Comparison of ENCODE assay signal across 22 cellular contexts in genomic region chr15:39396979-39397615, GRCh38.
A peak's percentile ranks its signal among the peaks of the same experiment; 100 is the strongest.
DNase-seq lines count a peak whose midpoint lies in the region; ATAC-seq and TF ChIP-seq lines count a peak whose summit lies in the region.
"Had no signal": no experiment of that assay in that cellular context is flagged by ENCODE, and none has a peak within 500 bp of the region (broad histone marks: within the 10 kb centered on the region; RNA-seq: fewer than 3 reads in every experiment).

No MANE protein-coding gene starts in this region.

- H3K4me3 ChIP-seq in choroid plexus epithelial cell (ENCODE audit: low read depth, low read length) (no peak overlapping the region), upper lobe of left lung (no peak overlapping the region), left ventricle myocardium inferior (no peak overlapping the region)
- H3K4me3 ChIP-seq: body of pancreas, GM12878, prostate gland, testis had no signal

- TF ChIP-seq POLR2A in upper lobe of left lung (IDR thresholded peaks at IDR 0.05), result peak in 1 of 4 donors; percentile 8

- H3K4me1 ChIP-seq in upper lobe of left lung (no peaks in the 10 kb centered on the region), left ventricle myocardium inferior (no peaks in the 10 kb centered on the region)
- H3K4me1 ChIP-seq: prostate gland, testis had no signal

- TF ChIP-seq CTCF in choroid plexus epithelial cell (conservative IDR thresholded peaks at IDR 0.05; ENCODE audit: low read depth, low read length), result no peak
- TF ChIP-seq CTCF in upper lobe of left lung (IDR thresholded peaks at IDR 0.05), result no peak
- no peak for TF ChIP-seq CTCF in left ventricle myocardium inferior (IDR thresholded peaks at IDR 0.05; ENCODE audit: borderline replicate concordance)

- intact Hi-C loops in left ventricle myocardium inferior (cut with micrococcal nuclease), result no loop called here

- WGBS in upper lobe of left lung, 2 donors, result 62 to 84% methylated on average over 8 of the region's 8 CpGs

- TF ChIP-seq EP300 in upper lobe of left lung (IDR thresholded peaks at IDR 0.05), result peak; percentile 78 to 84 (median 80)

- DNase-seq in Kasumi-1 (lab: John Stamatoyannopoulos, UW), result peak; percentile 51 to 64
- DNase-seq in SIG-M5 (lab: John Stamatoyannopoulos, UW), result peak; percentile 14
- peak; percentile 73 for DNase-seq in choroid plexus epithelial cell (ENCODE audit: low read depth)
- peak in 1 of 2 donors; percentile 72 for DNase-seq in upper lobe of left lung
- DNase-seq in left ventricle myocardium inferior, result no peak
- no peak for DNase-seq in NCI-H2227 (lab: John Stamatoyannopoulos, UW; ENCODE audit: unreplicated experiment)
- DNase-seq: activated CD4-positive, alpha-beta T cell treated with anti-CD3 and anti-CD28 coated beads, Interleukin-2, amount 10 ng/mL, durations not matched to agents 24 days and 14 days; activated CD8-positive, alpha-beta memory T cell treated with anti-CD3 and anti-CD28 coated beads, Interleukin-2, amount 10 ng/mL, durations not matched to agents 7 days and 5 days; activated naive CD8-positive, alpha-beta T cell treated with anti-CD3 and anti-CD28 coated beads, Interleukin-2, amount 10 ng/mL, durations not matched to agents 7 days and 5 days; DMS79; effector CD4-positive, alpha-beta T cell; HCEC 1CT; NCI-H1105 treated with DMSO at 0.1 percent for 48 hours; NCI-H2081; NCI-H510A; stimulated activated CD4-positive, alpha-beta T cell treated with anti-CD3 and anti-CD28 coated beads, Interleukin-2, amount 100 ng/mL, for 24 hours; testis had no signal

- H3K9me3 ChIP-seq in upper lobe of left lung (no peaks in the 10 kb centered on the region), left ventricle myocardium inferior (replicated peaks) (no peaks in the 10 kb centered on the region)
- H3K9me3 ChIP-seq: body of pancreas, neutrophil, prostate gland, testis had no signal

- ATAC-seq in upper lobe of left lung (ENCODE audit: low FRiP score in 2 of 2) (peak in 1 of 2 donors; percentile 65), GM18867 (IDR thresholded peaks at IDR 0.05; ENCODE audit: unreplicated experiment) (no peak)
- ATAC-seq: activated CD8-positive, alpha-beta memory T cell treated with anti-CD3 and anti-CD28 coated beads, Interleukin-2, amount 10 ng/mL, durations not matched to agents 7 days and 5 days; body of pancreas had no signal

- no peaks in the 10 kb centered on the region for H3K36me3 ChIP-seq in upper lobe of left lung
- H3K36me3 ChIP-seq in left ventricle myocardium inferior, result no peaks in the 10 kb centered on the region
- H3K36me3 ChIP-seq: neutrophil, prostate gland had no signal

- no peak overlapping the region for H3K27ac ChIP-seq in upper lobe of left lung
- H3K27ac ChIP-seq in left ventricle myocardium inferior (replicated peaks), result no peak overlapping the region
- H3K27ac ChIP-seq: body of pancreas, neutrophil, prostate gland, testis had no signal

- H3K27me3 ChIP-seq in upper lobe of left lung (no peaks in the 10 kb centered on the region), left ventricle myocardium inferior (ENCODE audit: low read depth) (no peaks in the 10 kb centered on the region)
- H3K27me3 ChIP-seq: body of pancreas, testis had no signal

Comparison
In these comparisons a context has a peak if more than half of its experiments do, and no peak if none do; other contexts are left out.
1. DNase-seq: peak in Kasumi-1 (2 of 2), SIG-M5 (single experiment) and choroid plexus epithelial cell (single experiment); none in left ventricle myocardium inferior (single experiment) and NCI-H2227 (single experiment).